In genomic region chr12:9134981-9135628, GRCh38 we compare ENCODE assay signal across 10 cellular contexts. TPM values are rescaled to one million over a fixed set of nuclear protein-coding genes. Genes with fewer than 3 reads are reported as not detected.
DNase-seq lines count a peak whose midpoint lies in the region; ATAC-seq, FAIRE-seq and TF ChIP-seq lines count a peak whose summit lies in the region.
"Had no signal": no experiment of that assay in that cellular context is flagged by ENCODE, and none has a peak within 500 bp of the region (broad histone marks: within the 10 kb centered on the region; RNA-seq: fewer than 3 reads in every experiment).

No MANE protein-coding gene starts in this region.

- peak overlapping the region; percentile 25; the same call in 1 of the 2 replicates for H3K4me2 ChIP-seq in IMR-90 (ENCODE audit: low read depth, low read length)

- intact Hi-C loops in IMR-90 (cut with micrococcal nuclease) = no loop called here
- intact Hi-C loops in pancreas (cut with DNase I) = no loop called here

- H2BK120ac ChIP-seq in IMR-90 (ENCODE audit: low read depth, low read length) = no peak overlapping the region

- no peak overlapping the region for H3K4me3 ChIP-seq in IMR-90 (ENCODE audit: insufficient read depth, low read depth, low read length)
- H3K4me3 ChIP-seq in pancreas = no peak overlapping the region
- H3K4me3 ChIP-seq: psoas muscle had no signal

- no TSS peak for BruUV-seq in IMR-90 (replicated peaks; lab: Mats Ljungman, UMichigan)

- peak overlapping the region; percentile 56 for H2AFZ ChIP-seq in IMR-90 (replicated peaks; ENCODE audit: low read length, poor library complexity)

- POLR2A ChIA-PET in IMR-90 (lab: Charles Lee; ENCODE audit: unreplicated experiment) = no interaction called here

- CTCF ChIA-PET in IMR-90 (lab: Yijun Ruan, JAX) = interaction anchor here (1.0 to 1.8 kb wide), 2 partner anchors 14 to 33 kb away, joined by 3 read pairs; no protein-coding TSS in a partner anchor

- H3K56ac ChIP-seq in IMR-90 (ENCODE audit: extremely low read depth, insufficient read depth, low read length) = no peak overlapping the region

- H3K9me1 ChIP-seq in IMR-90 (ENCODE audit: insufficient read depth, low read length) = no peaks in the 10 kb centered on the region

- DNase-seq in SHP77 (lab: John Stamatoyannopoulos, UW) (peak; percentile 4 to 18), SHP77 treated with DMSO at 0.1 percent for 48 hours (lab: John Stamatoyannopoulos, UW) (no peak), IMR-90 (peak; percentile 3), dermis microvascular lymphatic vessel endothelial cell (ENCODE audit: low read depth in 2 of 2) (peak; percentile 22 to 49), pancreas (peak in 1 of 6 donors; percentile 37), cerebellar nuclear complex (lab: John Stamatoyannopoulos, UW) (no peak), H4 (ENCODE audit: low spot score) (no peak)
- DNase-seq in effector CD4-positive, alpha-beta T cell = no peak
- DNase-seq: activated gamma-delta T cell, psoas muscle had no signal

- no peak overlapping the region for H2AK5ac ChIP-seq in IMR-90 (ENCODE audit: low read depth, low read length)

- H3K18ac ChIP-seq in IMR-90 (ENCODE audit: low read depth, low read length) = peak overlapping the region; percentile 80; the same call in 1 of the 2 replicates

- no peak for TF ChIP-seq POLR2A in IMR-90 (IDR thresholded peaks at IDR 0.05; ENCODE audit: low read depth, low read length)

- peaks cover 5% of the 10 kb centered on the region; the same call in 1 of the 2 replicates for H3K4me1 ChIP-seq in IMR-90 (ENCODE audit: control insufficient read depth, insufficient read depth, low read length)
- peaks cover 0 to 14% (median 13%) of the 10 kb centered on the region in 3 donors for H3K4me1 ChIP-seq in pancreas
- H3K4me1 ChIP-seq: psoas muscle had no signal

- ATAC-seq in IMR-90 (ENCODE audit: low read depth) = peak; percentile 48
- ATAC-seq in pancreas = peak in 3 of 4 donors; percentile 41 to 65 (median 49)
- ATAC-seq: psoas muscle had no signal

- no peak overlapping the region for H3K14ac ChIP-seq in IMR-90 (replicated peaks; ENCODE audit: low read depth, low read length)

- H3K4ac ChIP-seq in IMR-90 (ENCODE audit: low read depth, low read length) = no peak overlapping the region

- no peak overlapping the region for H4K8ac ChIP-seq in IMR-90 (ENCODE audit: low read depth in 2 of 2, low read length in 2 of 2)

- no peak for TF ChIP-seq CTCF in IMR-90 (conservative IDR thresholded peaks at IDR 0.05; ENCODE audit: low read depth, low read length)
- no peak for TF ChIP-seq CTCF in pancreas (IDR thresholded peaks at IDR 0.05)

- no peak overlapping the region for H2BK15ac ChIP-seq in IMR-90 (ENCODE audit: low read depth, low read length)

- H4K5ac ChIP-seq in IMR-90 (ENCODE audit: low read depth, low read length) = peak overlapping the region; percentile 73; the same call in 1 of the 2 replicates

- peak overlapping the region; percentile 84; the same call in 1 of the 2 replicates for H3K27ac ChIP-seq in IMR-90 (ENCODE audit: insufficient read depth, low read length)
- no peak overlapping the region for H3K27ac ChIP-seq in pancreas
- H3K27ac ChIP-seq: psoas muscle had no signal

- in situ Hi-C loops in IMR-90 (cut with MboI; ENCODE audit: low sequenced_read_pairs) = no loop called here

- dilution Hi-C loops in IMR-90 (cut with HindIII; ENCODE audit: low sequenced_read_pairs, unreplicated experiment) = no loop called here

- H3K9ac ChIP-seq in IMR-90 (ENCODE audit: low read depth, low read length) = no peak overlapping the region

- no peak overlapping the region for H3K23ac ChIP-seq in IMR-90 (ENCODE audit: low read depth, low read length)

- H3K9me3 ChIP-seq in IMR-90 (ENCODE audit: control insufficient read depth, insufficient read depth, low read length) = no peaks in the 10 kb centered on the region
- H3K9me3 ChIP-seq in pancreas = no peaks in the 10 kb centered on the region

- H3K27me3 ChIP-seq in IMR-90 (ENCODE audit: control insufficient read depth, insufficient read depth, low read length) (no peaks in the 10 kb centered on the region), pancreas (no peaks in the 10 kb centered on the region)

- no peak overlapping the region; the same call in 1 of the 2 replicates for H4K91ac ChIP-seq in IMR-90 (ENCODE audit: insufficient read depth, low read depth, low read length)

- H3K36me3 ChIP-seq in IMR-90 (ENCODE audit: control insufficient read depth, insufficient read depth, low read length) (no peaks in the 10 kb centered on the region), pancreas (no peaks in the 10 kb centered on the region)

- H4K20me1 ChIP-seq in IMR-90 (ENCODE audit: insufficient read depth, low read length) = no peaks in the 10 kb centered on the region

- no peak for FAIRE-seq in pancreas (lab: Jason Lieb, UNC)

- WGBS in IMR-90 (ENCODE audit: extremely low coverage in 2 of 2, insufficient read length in 1 of 2), 2 experiments = 0% methylated on average over 1 of the region's 16 CpGs; no CpG with 5 or more reads in 1 of the 2 experiments
- WGBS in pancreas, 2 donors = 88 to 90% methylated on average over 16 of the region's 16 CpGs

- TF ChIP-seq RAD21 in IMR-90 (IDR thresholded peaks at IDR 0.05; ENCODE audit: low read length) = no peak

- H3K79me1 ChIP-seq in IMR-90 (ENCODE audit: low read depth in 1 of 2, low read length in 2 of 2) = no peaks in the 10 kb centered on the region

- no peak overlapping the region for H2AK9ac ChIP-seq in IMR-90 (replicated peaks; ENCODE audit: low read depth, low read length, poor library complexity)

- H2BK5ac ChIP-seq in IMR-90 (ENCODE audit: low read depth, low read length, poor library complexity, severe bottlenecking) = no peak overlapping the region

- no peak overlapping the region for H2BK20ac ChIP-seq in IMR-90 (ENCODE audit: low read depth, low read length)

TF ChIP-seq in IMR-90, 13 proteins besides CTCF, POLR2A, EP300 and RAD21:
- TF ChIP-seq RCOR1 (IDR thresholded peaks at IDR 0.05; ENCODE audit: insufficient replicate concordance, low read length) = no peak
- no peak for TF ChIP-seq USF2 (IDR thresholded peaks at IDR 0.05; ENCODE audit: low read depth, low read length)
- no peak for TF ChIP-seq BHLHE40 (IDR thresholded peaks at IDR 0.05; ENCODE audit: low read depth, low read length)
- no peak for TF ChIP-seq CHD1 (IDR thresholded peaks at IDR 0.05; ENCODE audit: low read depth, low read length)
- no peak for TF ChIP-seq MXI1 (IDR thresholded peaks at IDR 0.05; ENCODE audit: borderline replicate concordance, low read depth, low read length)
- no peak for TF ChIP-seq NFE2L2 (IDR thresholded peaks at IDR 0.05; ENCODE audit: low read depth, low read length)
- TF ChIP-seq SMC3 (IDR thresholded peaks at IDR 0.05; ENCODE audit: low read depth, low read length) = no peak
- TF ChIP-seq CEBPB (IDR thresholded peaks at IDR 0.05; ENCODE audit: low read depth, low read length) = no peak
- no peak for TF ChIP-seq MAFK (IDR thresholded peaks at IDR 0.05; ENCODE audit: low read depth, low read length)
- no peak for TF ChIP-seq FOS (IDR thresholded peaks at IDR 0.05; ENCODE audit: low read depth, low read length)
- no peak for TF ChIP-seq RFX5 (IDR thresholded peaks at IDR 0.05; ENCODE audit: low read depth, low read length)
- no peak for TF ChIP-seq MAZ (IDR thresholded peaks at IDR 0.05; ENCODE audit: borderline replicate concordance, low read depth, low read length)
- TF ChIP-seq ELK1 (IDR thresholded peaks at IDR 0.05; ENCODE audit: borderline replicate concordance, low read depth, low read length) = no peak

RNA-seq across cellular contexts. Expression of gene A2M, which starts 19.4 kb away (rescaled TPM):
- total RNA-seq in IMR-90 (2012; rRNA removed) = 0.56 and 1.1 TPM in 2 replicates
- polyA plus RNA-seq in IMR-90 (2012; rRNA removed) = 3.2 and 3.6 TPM in 2 replicates
- polyA plus RNA-seq in IMR-90 (2012; cell fraction: cytosol; rRNA removed) = 1.1 and 1.6 TPM in 2 replicates
- 0.87 and 5.1 TPM in 2 replicates for polyA plus RNA-seq in IMR-90 (2012; cell fraction: nucleus; rRNA removed; ENCODE audit: low replicate concordance)
- 13.5 and 24.3 TPM in 2 replicates for total RNA-seq in dermis microvascular lymphatic vessel endothelial cell
- 100 to 1,000 TPM in 2 of 6 donors, 10 to 100 TPM in 4; 57.3 to 275 (median 70.6) TPM for total RNA-seq in pancreas
- polyA plus RNA-seq in pancreas = 10 to 100 TPM; 22.8 to 30.6 TPM
- 5.3 and 5.6 TPM in 2 replicates for total RNA-seq in H4 (2014; rRNA removed; shearing (Covaris generic))

Comparison
In these comparisons a context has a peak if more than half of its experiments do, and no peak if none do; other contexts are left out.
1. DNase-seq: peak in SHP77 (2 of 2), IMR-90 (single experiment) and dermis microvascular lymphatic vessel endothelial cell (2 of 2); none in SHP77 treated with DMSO at 0.1 percent for 48 hours (single experiment), effector CD4-positive, alpha-beta T cell (single experiment), cerebellar nuclear complex (0 of 2) and H4 (single experiment).